In genomic region chr1:1959840-1960479, GRCh38 we compare ENCODE assay signal across 8 cellular contexts. TPM values are rescaled to one million over a fixed set of nuclear protein-coding genes. Genes with fewer than 3 reads are reported as not detected.
DNase-seq lines count a peak whose midpoint lies in the region; ATAC-seq and TF ChIP-seq lines count a peak whose summit lies in the region.

No MANE protein-coding gene starts in this region.

- no peak for TF ChIP-seq EP300 in suprapubic skin (IDR thresholded peaks at IDR 0.05)

- H3K27me3 ChIP-seq in HUES6 (ENCODE audit: control insufficient read depth, insufficient read depth, low read length), result no peaks in the 10 kb centered on the region
- H3K27me3 ChIP-seq in neutrophil, result peaks cover 34% of the 10 kb centered on the region
- H3K27me3 ChIP-seq in suprapubic skin, result peaks cover 52% of the 10 kb centered on the region

- H3K9ac ChIP-seq in HUES6 (ENCODE audit: low read length), result no peak overlapping the region

- no peaks in the 10 kb centered on the region for H3K36me3 ChIP-seq in HUES6 (ENCODE audit: control insufficient read depth, insufficient read depth, low read length)
- no peaks in the 10 kb centered on the region for H3K36me3 ChIP-seq in neutrophil
- no peaks in the 10 kb centered on the region for H3K36me3 ChIP-seq in suprapubic skin

- TF ChIP-seq POLR2A in suprapubic skin (IDR thresholded peaks at IDR 0.05), result no peak

- DNase-seq in COR-L47 (lab: John Stamatoyannopoulos, UW) (peak; percentile 87), RKO (ENCODE audit: low spot score) (peak; percentile 77), foreskin fibroblast (peak; percentile 52 to 76), suprapubic skin (ENCODE audit: low spot score in 2 of 2) (peak in 1 of 2 donors; percentile 87)
- DNase-seq in activated T-helper 1 cell treated with anti-CD3 and anti-CD28 coated beads, Interleukin-2, amount 50 U/mL, for 16 hours (ENCODE audit: low read depth in 1 of 2, low spot score in 1 of 2), result peak; percentile 27 to 43

- H3K4me3 ChIP-seq in HUES6 (ENCODE audit: low read depth, low read length) (peak overlapping the region; percentile 44), foreskin fibroblast (ENCODE audit: low read depth in 1 of 2, low read length in 2 of 2) (no peak overlapping the region), neutrophil (ENCODE audit: low read depth in 1 of 2, low read length in 1 of 2) (no peak overlapping the region), suprapubic skin (no peak overlapping the region)

- H3K27ac ChIP-seq in HUES6 (ENCODE audit: low read depth, low read length) (no peak overlapping the region), neutrophil (no peak overlapping the region), suprapubic skin (no peak overlapping the region)

- H3K4me1 ChIP-seq in HUES6 (ENCODE audit: control insufficient read depth, insufficient read depth, low read length), result peaks cover 15% of the 10 kb centered on the region
- no peaks in the 10 kb centered on the region for H3K4me1 ChIP-seq in neutrophil (ENCODE audit: control insufficient read depth in 1 of 2, insufficient read depth in 1 of 2, low read depth in 1 of 2, low read length in 1 of 2)
- H3K4me1 ChIP-seq in suprapubic skin, result peaks cover 14% of the 10 kb centered on the region

- TF ChIP-seq CTCF in foreskin fibroblast (IDR thresholded peaks at IDR 0.05; ENCODE audit: low read depth, low read length) (peak; percentile 66), neutrophil (IDR thresholded peaks at IDR 0.05) (peak; percentile 40), suprapubic skin (IDR thresholded peaks at IDR 0.05) (peak; percentile 17 to 86)

- H3K9me3 ChIP-seq in HUES6 (ENCODE audit: control insufficient read depth, insufficient read depth, low read depth, low read length) (no peaks in the 10 kb centered on the region), neutrophil (no peaks in the 10 kb centered on the region), suprapubic skin (no peaks in the 10 kb centered on the region)

- ATAC-seq in GM18868 (IDR thresholded peaks at IDR 0.05; ENCODE audit: unreplicated experiment), result no peak

- 8% methylated on average over 18 of the region's 23 CpGs for WGBS in suprapubic skin

RNA-seq across cellular contexts. Expression of gene TMEM52, which starts 40.9 kb away (rescaled TPM):
- total RNA-seq in suprapubic skin, result 1 to 10 TPM; 2.2 to 6.0 (median 4.5) TPM

RNA-seq across cellular contexts. Expression of gene CFAP74, which starts 43.6 kb away (rescaled TPM):
- not detected for total RNA-seq in suprapubic skin

RNA-seq across cellular contexts. Expression of gene CALML6, which starts 44.9 kb away (rescaled TPM):
- total RNA-seq in suprapubic skin, result 1 to 10 TPM in 1 of 4 donors, under 1 TPM in 2, not detected in 1; 0.30 to 3.3 (median 0.81) TPM

RNA-seq across cellular contexts. Expression of gene GABRD, which starts 59.2 kb away (rescaled TPM):
- 1 to 10 TPM in 2 of 4 donors, under 1 TPM in 1, not detected in 1; 0.52 to 1.7 (median 1.2) TPM for total RNA-seq in suprapubic skin
